Comparison of ENCODE assay signal across 25 cellular contexts in genomic region chr6:38843798-38844197, GRCh38.
A peak's percentile ranks its signal among the peaks of the same experiment; 100 is the strongest.
DNase-seq lines count a peak whose midpoint lies in the region; ATAC-seq, FAIRE-seq and TF ChIP-seq lines count a peak whose summit lies in the region.
"Had no signal": no experiment of that assay in that cellular context is flagged by ENCODE, and none has a peak within 500 bp of the region (broad histone marks: within the 10 kb centered on the region; RNA-seq: fewer than 3 reads in every experiment).

No MANE protein-coding gene starts in this region.

- H3K4ac ChIP-seq in mesendoderm (ENCODE audit: low read depth, low read length): no peak overlapping the region

- TF ChIP-seq POLR2A in K562 (conservative IDR thresholded peaks at IDR 0.05): no peak

- TF ChIP-seq EP300 in K562 (IDR thresholded peaks at IDR 0.05; ENCODE audit: low read length): no peak

- peak; percentile 32; the same call in 1 of the 3 replicates for ATAC-seq in K562
- ATAC-seq: GM12878, HCT116, PC-3 had no signal

- H3K23ac ChIP-seq in mesendoderm (ENCODE audit: low read length): no peak overlapping the region

- H3K27ac ChIP-seq in K562 (ENCODE audit: extremely low read depth, low read depth, low read length) (no peak overlapping the region), mesendoderm (ENCODE audit: low read depth, low read length) (no peak overlapping the region)
- H3K27ac ChIP-seq: BLaER1 treated with 17β-estradiol and CSF1 and Interleukin-3, amounts not matched to agents 10 nM and 100 nM; GM23248 had no signal

- H3K4me3 ChIP-seq in BE2C (ENCODE audit: low read depth, low read length) (no peak overlapping the region), H7 (ENCODE audit: insufficient read depth, low read depth, low read length) (no peak overlapping the region), K562 (no peak overlapping the region), mesendoderm (ENCODE audit: low read length) (no peak overlapping the region)
- H3K4me3 ChIP-seq: BLaER1 treated with 17β-estradiol and CSF1 and Interleukin-3, amounts not matched to agents 10 nM and 100 nM; GM12878; GM23248 had no signal

- no peak overlapping the region for H2AK5ac ChIP-seq in mesendoderm (ENCODE audit: low read length)

- H3K4me2 ChIP-seq in K562 (ENCODE audit: insufficient read depth, low read length): no peak overlapping the region
- H3K4me2 ChIP-seq in mesendoderm (ENCODE audit: low read length): no peak overlapping the region
- H3K4me2 ChIP-seq: BLaER1 treated with 17β-estradiol and CSF1 and Interleukin-3, amounts not matched to agents 10 nM and 100 nM; SK-N-SH had no signal

- POLR2A ChIA-PET in K562 (lab: Yijun Ruan, JAX): no interaction called here

- no peak for FAIRE-seq in K562 (lab: Jason Lieb, UNC)
- FAIRE-seq: GM12878 had no signal

- DNase-seq in BE2C (no peak), H7 (peak; percentile 7), K562 (ENCODE audit: extremely low read depth in 1 of 4, low spot score in 3 of 4) (no peak), mesendoderm (peak; percentile 70), amniotic stem cell (lab: John Stamatoyannopoulos, UW) (no peak)
- no peak for DNase-seq in stimulated activated CD4-positive, alpha-beta T cell treated with anti-CD3 and anti-CD28 coated beads, Interleukin-2, amount 100 ng/mL, for 48 hours
- DNase-seq in stimulated activated CD4-positive, alpha-beta T cell treated with anti-CD3 and anti-CD28 coated beads, Interleukin-1b, Interleukin-23, amount 100 ng/mL, for 48 hours: no peak
- DNase-seq: CD4-positive, alpha-beta T cell; COR-L47; GDM1; GM23248; Karpas-422; MV-4-11; NCI-H1105 treated with DMSO at 0.1 percent for 48 hours; NCI-H146; NCI-H1930; NCI-H2107; NCI-H446; NCI-H524 treated with DMSO at 0.1 percent for 48 hours; NCI-H774; PC-3; SK-N-SH had no signal

- no peak overlapping the region for H2BK5ac ChIP-seq in mesendoderm (ENCODE audit: low read length)

- TF ChIP-seq RAD21 in K562 (CRISPR knock-in tag; conservative IDR thresholded peaks at IDR 0.05 in 1 of 2, IDR thresholded peaks at IDR 0.05 in 1 of 2): no peak

- H3K27me3 ChIP-seq in BE2C (no peaks in the 10 kb centered on the region), H7 (ENCODE audit: control insufficient read depth, insufficient read depth, low read length) (no peaks in the 10 kb centered on the region), K562 (ENCODE audit: control insufficient read depth in 2 of 2, insufficient read depth in 2 of 2, low read length in 2 of 2) (no peaks in the 10 kb centered on the region), mesendoderm (ENCODE audit: insufficient read depth, low read length, poor library complexity) (no peaks in the 10 kb centered on the region)
- H3K27me3 ChIP-seq: BLaER1 treated with 17β-estradiol and CSF1 and Interleukin-3, amounts not matched to agents 10 nM and 100 nM had no signal

- H4K8ac ChIP-seq in mesendoderm (ENCODE audit: low read depth, low read length): no peak overlapping the region

- H3K36me3 ChIP-seq in BE2C: no peaks in the 10 kb centered on the region
- no peaks in the 10 kb centered on the region for H3K36me3 ChIP-seq in H7 (replicated peaks; ENCODE audit: control insufficient read depth, insufficient read depth, low read length)
- H3K36me3 ChIP-seq in K562 (ENCODE audit: control insufficient read depth, insufficient read depth, low read length): no peaks in the 10 kb centered on the region
- no peaks in the 10 kb centered on the region for H3K36me3 ChIP-seq in mesendoderm (ENCODE audit: control insufficient read depth, insufficient read depth, low read length)
- H3K36me3 ChIP-seq: BLaER1 treated with 17β-estradiol and CSF1 and Interleukin-3, amounts not matched to agents 10 nM and 100 nM had no signal

- in situ Hi-C loops in K562 (cut with MboI): no loop called here

- H3K18ac ChIP-seq in mesendoderm (ENCODE audit: low read length): no peak overlapping the region

- WGBS in K562 (ENCODE audit: insufficient coverage, low coverage, missing lambda C conversion rate): 24% methylated on average over 3 of the region's 3 CpGs
- no CpG with 5 or more reads among the region's 3 CpGs for WGBS in mesendoderm (ENCODE audit: extremely low coverage, insufficient coverage, low lambda C conversion rate)

- no peak overlapping the region for H3K56ac ChIP-seq in mesendoderm (ENCODE audit: low read length)

- CTCF ChIA-PET in K562 (lab: Yijun Ruan, JAX; ENCODE audit: low intra/inter-chr PET ratio): no interaction called here

- intact Hi-C loops in K562 (cut with micrococcal nuclease): no loop called here

- no peak overlapping the region for H2BK15ac ChIP-seq in mesendoderm (replicated peaks; ENCODE audit: low read depth)

- H2BK120ac ChIP-seq in mesendoderm (ENCODE audit: low read depth, low read length): no peak overlapping the region

- no peaks in the 10 kb centered on the region for H4K20me1 ChIP-seq in K562 (replicated peaks; ENCODE audit: control insufficient read depth, insufficient read depth, low read length)
- H4K20me1 ChIP-seq: BLaER1 treated with 17β-estradiol and CSF1 and Interleukin-3, amounts not matched to agents 10 nM and 100 nM had no signal

- TF ChIP-seq CTCF in BE2C (IDR thresholded peaks at IDR 0.05; ENCODE audit: low read depth, low read length) (peak; percentile 13; the same call in 1 of the 2 replicates), K562 (IDR thresholded peaks at IDR 0.05 in 2 of 3, conservative IDR thresholded peaks at IDR 0.05 in 1 of 3; ENCODE audit: insufficient read depth in 2 of 3, low read depth in 1 of 3, low read length in 3 of 3) (peak in 1 of 3 experiments; percentile 15; a peak in 1 of 6 replicates)

- no peak overlapping the region for H2AFZ ChIP-seq in K562 (ENCODE audit: low read depth, low read length)
- H2AFZ ChIP-seq: GM23248 had no signal

- H4K5ac ChIP-seq in mesendoderm (ENCODE audit: low read length): no peak overlapping the region

- H3K4me1 ChIP-seq in BE2C (no peaks in the 10 kb centered on the region), K562 (replicated peaks in 1 of 2; ENCODE audit: control insufficient read depth in 2 of 2, insufficient read depth in 2 of 2, low read length in 2 of 2) (no peaks in the 10 kb centered on the region), mesendoderm (ENCODE audit: control insufficient read depth, low read depth, low read length) (no peaks in the 10 kb centered on the region)
- H3K4me1 ChIP-seq: BLaER1 treated with 17β-estradiol and CSF1 and Interleukin-3, amounts not matched to agents 10 nM and 100 nM had no signal

- H3K9ac ChIP-seq in K562 (ENCODE audit: insufficient read depth in 1 of 2, low read depth in 2 of 2, low read length in 2 of 2): no peak overlapping the region
- no peak overlapping the region for H3K9ac ChIP-seq in mesendoderm (ENCODE audit: low read length)
- H3K9ac ChIP-seq: BLaER1 treated with 17β-estradiol and CSF1 and Interleukin-3, amounts not matched to agents 10 nM and 100 nM; GM23248; SK-N-SH had no signal

- H3K79me1 ChIP-seq in mesendoderm (ENCODE audit: low read length): no peaks in the 10 kb centered on the region

- H3K9me1 ChIP-seq in K562 (ENCODE audit: control insufficient read depth, insufficient read depth, low read length): no peaks in the 10 kb centered on the region

- BruUV-seq in K562 (replicated peaks; lab: Mats Ljungman, UMichigan): no TSS peak

- H3K9me3 ChIP-seq in BE2C (no peaks in the 10 kb centered on the region), K562 (replicated peaks; ENCODE audit: control insufficient read depth, insufficient read depth, low read depth, low read length) (no peaks in the 10 kb centered on the region)
- H3K9me3 ChIP-seq: BLaER1 treated with 17β-estradiol and CSF1 and Interleukin-3, amounts not matched to agents 10 nM and 100 nM; SK-N-SH had no signal

- H3K79me2 ChIP-seq in K562 (ENCODE audit: control insufficient read depth, insufficient read depth, low read length): no peaks in the 10 kb centered on the region
- no peaks in the 10 kb centered on the region for H3K79me2 ChIP-seq in mesendoderm (ENCODE audit: control insufficient read depth, insufficient read depth, low read length)

TF ChIP-seq in K562, 482 proteins besides CTCF, POLR2A, EP300 and RAD21:
- TF ChIP-seq ZNF696 (CRISPR knock-in tag; conservative IDR thresholded peaks at IDR 0.05): no peak

Comparison
In these comparisons a context has a peak if more than half of its experiments do, and no peak if none do; other contexts are left out.
1. DNase-seq: peak in H7 (single experiment) and mesendoderm (single experiment); none in BE2C (single experiment), K562 (0 of 4), amniotic stem cell (single experiment), stimulated activated CD4-positive, alpha-beta T cell treated with anti-CD3 and anti-CD28 coated beads, Interleukin-2, amount 100 ng/mL, for 48 hours (0 of 2) and stimulated activated CD4-positive, alpha-beta T cell treated with anti-CD3 and anti-CD28 coated beads, Interleukin-1b, Interleukin-23, amount 100 ng/mL, for 48 hours (single experiment).